In genomic region chr20:35360033-35360432, GRCh38 we compare ENCODE assay signal across 20 cellular contexts. TPM values are rescaled to one million over a fixed set of nuclear protein-coding genes. Genes with fewer than 3 reads are reported as not detected.
DNase-seq lines count a peak whose midpoint lies in the region; ATAC-seq and TF ChIP-seq lines count a peak whose summit lies in the region.
"Had no signal": no experiment of that assay in that cellular context is flagged by ENCODE, and none has a peak within 500 bp of the region (broad histone marks: within the 10 kb centered on the region; RNA-seq: fewer than 3 reads in every experiment).

No MANE protein-coding gene starts in this region.

- H3K9me3 ChIP-seq in breast epithelium (no peaks in the 10 kb centered on the region), sigmoid colon (no peaks in the 10 kb centered on the region), esophagus squamous epithelium (no peaks in the 10 kb centered on the region)
- H3K9me3 ChIP-seq: adrenal gland, BLaER1, gastroesophageal sphincter, prostate gland, vagina had no signal

- H3K27ac ChIP-seq in breast epithelium, result peak overlapping the region; percentile 62 to 65
- H3K27ac ChIP-seq in sigmoid colon, result peak overlapping the region in 3 of 4 donors; percentile 55 to 79 (median 70)
- peak overlapping the region in 1 of 4 donors; percentile 69 for H3K27ac ChIP-seq in esophagus squamous epithelium
- H3K27ac ChIP-seq: adrenal gland, BLaER1, epithelial cell of prostate, PC-9, prostate gland, vagina had no signal

- H3K27me3 ChIP-seq in breast epithelium (no peaks in the 10 kb centered on the region), sigmoid colon (no peaks in the 10 kb centered on the region), esophagus squamous epithelium (no peaks in the 10 kb centered on the region)
- H3K27me3 ChIP-seq: adrenal gland, BLaER1, dorsolateral prefrontal cortex, gastroesophageal sphincter, vagina had no signal

- no peak overlapping the region for H3K4me3 ChIP-seq in breast epithelium
- no peak overlapping the region for H3K4me3 ChIP-seq in sigmoid colon
- no peak overlapping the region for H3K4me3 ChIP-seq in esophagus squamous epithelium
- H3K4me3 ChIP-seq: adrenal gland, BLaER1, dorsolateral prefrontal cortex, gastroesophageal sphincter, PC-9, prostate gland, smooth muscle cell, vagina had no signal

- TF ChIP-seq POLR2A in breast epithelium (IDR thresholded peaks at IDR 0.05) (no peak), sigmoid colon (IDR thresholded peaks at IDR 0.05) (no peak), esophagus squamous epithelium (IDR thresholded peaks at IDR 0.05) (no peak)

- 81 to 82% methylated on average over 4 of the region's 4 CpGs for WGBS in sigmoid colon, 2 donors
- 72 to 74% methylated on average over 4 of the region's 4 CpGs for WGBS in esophagus squamous epithelium, 2 donors

- H3K4me1 ChIP-seq in breast epithelium (no peaks in the 10 kb centered on the region), sigmoid colon (peaks cover 0 to 47% (median 42%) of the 10 kb centered on the region in 4 donors), esophagus squamous epithelium (peaks cover 7 to 38% (median 13%) of the 10 kb centered on the region in 3 donors)
- H3K4me1 ChIP-seq: prostate gland had no signal

- DNase-seq in NCI-H146 (lab: John Stamatoyannopoulos, UW), result peak; percentile 39
- no peak for DNase-seq in NCI-H146 treated with DMSO at 0.1 percent for 48 hours (lab: John Stamatoyannopoulos, UW; ENCODE audit: unreplicated experiment)
- DNase-seq in Kasumi-1 (lab: John Stamatoyannopoulos, UW), result peak; percentile 43 to 65
- DNase-seq in breast epithelium (ENCODE audit: low spot score in 2 of 2), result no peak
- no peak for DNase-seq in sigmoid colon
- DNase-seq in esophagus squamous epithelium (lab: John Stamatoyannopoulos, UW), result no peak
- DNase-seq in GM20000 (ENCODE audit: low spot score), result no peak
- DNase-seq: adrenal gland; dorsolateral prefrontal cortex; NCI-H1092; PC-9; stimulated activated CD4-positive, alpha-beta T cell treated with anti-CD3 and anti-CD28 coated beads, Interleukin-4, amount 100 ng/mL, for 4 hours had no signal

- H3K36me3 ChIP-seq in breast epithelium (no peaks in the 10 kb centered on the region), sigmoid colon (peaks cover 0 to 31% (median 12%) of the 10 kb centered on the region in 4 donors), esophagus squamous epithelium (peaks cover 7 to 60% (median 11%) of the 10 kb centered on the region in 3 donors)
- H3K36me3 ChIP-seq: prostate gland had no signal

- intact Hi-C loops in breast epithelium (cut with DNase I; ENCODE audit: low total_unique reads), result loop anchor here (5.0 kb wide), 1 partner anchor 1032 kb away; no protein-coding TSS in a partner anchor
- intact Hi-C loops in sigmoid colon (cut with DNase I), result no loop called here
- intact Hi-C loops in esophagus squamous epithelium (cut with DNase I), result no loop called here

- no peak for TF ChIP-seq EP300 in sigmoid colon (IDR thresholded peaks at IDR 0.05)

- TF ChIP-seq CTCF in breast epithelium (IDR thresholded peaks at IDR 0.05), result no peak
- TF ChIP-seq CTCF in sigmoid colon (IDR thresholded peaks at IDR 0.05), result no peak
- TF ChIP-seq CTCF in esophagus squamous epithelium (IDR thresholded peaks at IDR 0.05), result no peak
- TF ChIP-seq CTCF in GM20000 (IDR thresholded peaks at IDR 0.05; ENCODE audit: extremely low read depth, missing control alignments), result no peak

- no peak for ATAC-seq in GM21528 (IDR thresholded peaks at IDR 0.05; ENCODE audit: low FRiP score, unreplicated experiment)
- ATAC-seq: activated CD4-positive, CD25-positive, alpha-beta regulatory T cell treated with anti-CD3 and anti-CD28 coated beads, Interleukin-2, amount 50 U/mL, for 24 hours; gastroesophageal sphincter had no signal

RNA-seq across cellular contexts. Expression of gene UQCC1, which starts 51.7 kb away (rescaled TPM):
- total RNA-seq in breast epithelium (10 to 100 TPM; 26.6 to 39.7 (median 35.4) TPM), sigmoid colon (10 to 100 TPM; 28.9 to 56.0 (median 37.5) TPM), esophagus squamous epithelium (10 to 100 TPM; 13.2 to 28.2 (median 23.0) TPM)
- polyA plus RNA-seq in sigmoid colon, result 10 to 100 TPM; 15.6 to 41.2 (median 33.3) TPM

Comparison
In these comparisons a context has a peak if more than half of its experiments do, and no peak if none do; other contexts are left out.
1. DNase-seq: peak in NCI-H146 (single experiment) and Kasumi-1 (2 of 2); none in NCI-H146 treated with DMSO at 0.1 percent for 48 hours (single experiment), breast epithelium (0 of 2), sigmoid colon (single experiment), esophagus squamous epithelium (single experiment) and GM20000 (single experiment).